ENCODE assay signal across 23 cellular contexts in genomic region chr12:50004696-50005095, GRCh38. TPM values are rescaled to one million over a fixed set of nuclear protein-coding genes. Genes with fewer than 3 reads are reported as not detected.
"Had no signal": no experiment of that assay in that cellular context is flagged by ENCODE, and none has a peak within 500 bp of the region (broad histone marks: within the 10 kb centered on the region; RNA-seq: fewer than 3 reads in every experiment).

No MANE protein-coding gene starts in this region.

- DNase-seq: activated B cell treated with CpG ODN at 0.5 μM for 24 hours; activated CD4-positive, alpha-beta memory T cell treated with anti-CD3 and anti-CD28 coated beads for 36 hours; activated CD4-positive, alpha-beta T cell treated with anti-CD3 and anti-CD28 coated beads for 4 hours; activated naive CD4-positive, alpha-beta T cell; activated naive CD8-positive, alpha-beta T cell treated with anti-CD3 and anti-CD28 coated beads, Interleukin-2, amount 10 ng/mL, durations not matched to agents 7 days and 5 days; activated T-cell treated with anti-CD3 and anti-CD28 coated beads for 4 hours; brain microvascular endothelial cell; colonic mucosa; kidney; left ventricle myocardium inferior; naive thymus-derived CD4-positive, alpha-beta T cell; psoas muscle; right lobe of liver; stimulated activated CD4-positive, alpha-beta T cell treated with anti-CD3 and anti-CD28 coated beads, Interleukin-4, amount 100 ng/mL, for 1 hour; stomach; T-helper 9 cell had no signal

- H3K27ac Mint-ChIP-seq: activated B cell treated with CpG ODN at 0.5 μM for 24 hours; activated CD4-positive, alpha-beta memory T cell treated with anti-CD3 and anti-CD28 coated beads for 36 hours; activated naive CD8-positive, alpha-beta T cell treated with anti-CD3 and anti-CD28 coated beads, Interleukin-2, amount 10 ng/mL, durations not matched to agents 7 days and 5 days; naive thymus-derived CD4-positive, alpha-beta T cell; neural progenitor cell had no signal

- H3K4me1 ChIP-seq: colonic mucosa, neural progenitor cell, psoas muscle, right lobe of liver had no signal

- H3K27me3 Mint-ChIP-seq: activated B cell treated with CpG ODN at 0.5 μM for 24 hours; activated CD4-positive, alpha-beta memory T cell treated with anti-CD3 and anti-CD28 coated beads for 36 hours; activated naive CD8-positive, alpha-beta T cell treated with anti-CD3 and anti-CD28 coated beads, Interleukin-2, amount 10 ng/mL, durations not matched to agents 7 days and 5 days; central memory CD8-positive, alpha-beta T cell; naive thymus-derived CD4-positive, alpha-beta T cell had no signal

- H3K9me3 Mint-ChIP-seq: activated B cell treated with CpG ODN at 0.5 μM for 24 hours; activated CD4-positive, alpha-beta memory T cell treated with anti-CD3 and anti-CD28 coated beads for 36 hours; activated naive CD8-positive, alpha-beta T cell treated with anti-CD3 and anti-CD28 coated beads, Interleukin-2, amount 10 ng/mL, durations not matched to agents 7 days and 5 days; central memory CD8-positive, alpha-beta T cell; naive thymus-derived CD4-positive, alpha-beta T cell; neural progenitor cell had no signal

- H3K4me3 Mint-ChIP-seq: activated B cell treated with CpG ODN at 0.5 μM for 24 hours; activated CD4-positive, alpha-beta memory T cell treated with anti-CD3 and anti-CD28 coated beads for 36 hours; activated naive CD8-positive, alpha-beta T cell treated with anti-CD3 and anti-CD28 coated beads, Interleukin-2, amount 10 ng/mL, durations not matched to agents 7 days and 5 days; central memory CD8-positive, alpha-beta T cell; naive thymus-derived CD4-positive, alpha-beta T cell; neural progenitor cell had no signal

- H3K27ac ChIP-seq: brain microvascular endothelial cell, colonic mucosa, left ventricle myocardium inferior, neural progenitor cell, psoas muscle, right lobe of liver had no signal

- H3K4me3 ChIP-seq: colonic mucosa, left ventricle myocardium inferior, neural progenitor cell, psoas muscle, right lobe of liver, smooth muscle cell, stomach had no signal

- H3K36me3 ChIP-seq: brain microvascular endothelial cell, colonic mucosa, left ventricle myocardium inferior, right lobe of liver had no signal

- H3K9me3 ChIP-seq: colonic mucosa, left ventricle myocardium inferior, psoas muscle, right lobe of liver, stomach had no signal

- ATAC-seq: esophagus mucosa; naive thymus-derived CD4-positive, alpha-beta T cell; psoas muscle; right lobe of liver had no signal

- H3K27me3 ChIP-seq: brain microvascular endothelial cell, colonic mucosa, neural progenitor cell, right lobe of liver, stomach had no signal

RNA-seq across cellular contexts. Expression of gene AQP6, which starts 31.9 kb away (rescaled TPM):
- total RNA-seq: activated B cell treated with CpG ODN at 0.5 μM for 24 hours; activated CD4-positive, alpha-beta memory T cell treated with anti-CD3 and anti-CD28 coated beads for 36 hours; activated naive CD8-positive, alpha-beta T cell treated with anti-CD3 and anti-CD28 coated beads, Interleukin-2, amount 10 ng/mL, durations not matched to agents 7 days and 5 days; colonic mucosa; esophagus mucosa; left ventricle myocardium inferior; mononuclear cell; naive thymus-derived CD4-positive, alpha-beta T cell; osteoblast; psoas muscle; smooth muscle cell had no signal

RNA-seq across cellular contexts. Expression of gene AQP5, which starts 43.0 kb away (rescaled TPM):
- total RNA-seq: activated B cell treated with CpG ODN at 0.5 μM for 24 hours; activated CD4-positive, alpha-beta memory T cell treated with anti-CD3 and anti-CD28 coated beads for 36 hours; activated naive CD8-positive, alpha-beta T cell treated with anti-CD3 and anti-CD28 coated beads, Interleukin-2, amount 10 ng/mL, durations not matched to agents 7 days and 5 days; colonic mucosa; mononuclear cell; naive thymus-derived CD4-positive, alpha-beta T cell; osteoblast; psoas muscle; right lobe of liver; smooth muscle cell had no signal

RNA-seq across cellular contexts. Expression of gene ASIC1, which starts 52.7 kb away (rescaled TPM):
- total RNA-seq: activated B cell treated with CpG ODN at 0.5 μM for 24 hours had no signal

RNA-seq across cellular contexts. Expression of gene AQP2, which starts 54.2 kb away (rescaled TPM):
- total RNA-seq: activated B cell treated with CpG ODN at 0.5 μM for 24 hours; activated CD4-positive, alpha-beta memory T cell treated with anti-CD3 and anti-CD28 coated beads for 36 hours; activated naive CD8-positive, alpha-beta T cell treated with anti-CD3 and anti-CD28 coated beads, Interleukin-2, amount 10 ng/mL, durations not matched to agents 7 days and 5 days; colonic mucosa; esophagus mucosa; left ventricle myocardium inferior; mononuclear cell; naive thymus-derived CD4-positive, alpha-beta T cell; osteoblast; psoas muscle; right lobe of liver; urinary bladder had no signal
